In the genomic region with DNA sequence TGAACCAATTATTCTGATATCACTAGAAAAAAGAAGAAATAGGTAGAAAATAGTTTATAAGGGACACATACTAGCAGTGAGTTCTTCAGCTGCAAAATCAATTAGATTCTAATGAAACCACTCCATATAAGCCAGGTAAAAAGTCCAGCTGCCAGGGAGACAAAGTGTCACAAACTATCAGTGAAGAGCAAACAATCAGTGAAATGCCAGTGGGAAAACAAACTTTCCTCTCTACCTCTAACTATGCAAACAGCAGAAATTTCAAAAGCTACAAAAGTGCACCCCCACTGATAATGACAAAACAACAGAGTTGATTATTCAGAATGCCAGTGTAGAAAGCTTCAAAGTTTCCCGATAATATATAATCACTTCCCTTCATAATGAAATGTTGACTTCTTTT, we compare ENCODE assay signal across 18 cellular contexts.
"Had no signal": no experiment of that assay in that cellular context is flagged by ENCODE, and none has a peak within 500 bp of the region (broad histone marks: within the 10 kb centered on the region; RNA-seq: fewer than 3 reads in every experiment).

No MANE protein-coding gene starts in this region.

- ATAC-seq: activated T-cell treated with anti-CD3 and anti-CD28 coated beads, Interleukin-2, amount 50 U/mL, for 72 hours; body of pancreas; left ventricle myocardium superior; natural killer cell treated with Interleukin-12 subunit alpha and Interleukin-12 subunit beta and Interleukin-15 and Interleukin-18, amount 100 ng/mL, for 72 hours; stimulated activated naive CD8-positive, alpha-beta T cell treated with anti-CD3 and anti-CD28 coated beads, Interleukin-15, Interleukin-2, amounts not matched to agents 100 U/mL and 50 U/mL, for 24 hours had no signal

- H3K4me3 ChIP-seq: body of pancreas, right atrium auricular region, skin epidermis, upper lobe of left lung had no signal

- H3K9me3 ChIP-seq: body of pancreas, right atrium auricular region, upper lobe of left lung had no signal

- H3K27ac ChIP-seq: body of pancreas, right atrium auricular region, skin epidermis, upper lobe of left lung had no signal

- FAIRE-seq: colon, endometrium had no signal

- DNase-seq: activated CD4-positive, alpha-beta T cell treated with anti-CD3 and anti-CD28 coated beads, Interleukin-2, amount 10 ng/mL, durations not matched to agents 7 days and 5 days; activated CD4-positive, CD25-positive, alpha-beta regulatory T cell; activated CD8-positive, alpha-beta memory T cell treated with anti-CD3 and anti-CD28 coated beads, Interleukin-2, amount 50 U/mL, for 48 hours; activated naive CD8-positive, alpha-beta T cell treated with anti-CD3 and anti-CD28 coated beads for 36 hours; activated T-cell treated with anti-CD3 and anti-CD28 coated beads, Interleukin-2, amount 50 U/mL, for 72 hours; amygdala; body of pancreas; caudate nucleus; hippocampal formation; left ventricle myocardium superior; mesenchymal stem cell; stimulated activated naive CD8-positive, alpha-beta T cell treated with anti-CD3 and anti-CD28 coated beads, Interleukin-15, Interleukin-2, amounts not matched to agents 100 U/mL and 50 U/mL, for 24 hours; upper lobe of left lung had no signal

- H3K36me3 ChIP-seq: right atrium auricular region, upper lobe of left lung had no signal

- H3K4me1 ChIP-seq: right atrium auricular region, upper lobe of left lung had no signal
